ENCODE assay signal across 8 cellular contexts in the genomic region with DNA sequence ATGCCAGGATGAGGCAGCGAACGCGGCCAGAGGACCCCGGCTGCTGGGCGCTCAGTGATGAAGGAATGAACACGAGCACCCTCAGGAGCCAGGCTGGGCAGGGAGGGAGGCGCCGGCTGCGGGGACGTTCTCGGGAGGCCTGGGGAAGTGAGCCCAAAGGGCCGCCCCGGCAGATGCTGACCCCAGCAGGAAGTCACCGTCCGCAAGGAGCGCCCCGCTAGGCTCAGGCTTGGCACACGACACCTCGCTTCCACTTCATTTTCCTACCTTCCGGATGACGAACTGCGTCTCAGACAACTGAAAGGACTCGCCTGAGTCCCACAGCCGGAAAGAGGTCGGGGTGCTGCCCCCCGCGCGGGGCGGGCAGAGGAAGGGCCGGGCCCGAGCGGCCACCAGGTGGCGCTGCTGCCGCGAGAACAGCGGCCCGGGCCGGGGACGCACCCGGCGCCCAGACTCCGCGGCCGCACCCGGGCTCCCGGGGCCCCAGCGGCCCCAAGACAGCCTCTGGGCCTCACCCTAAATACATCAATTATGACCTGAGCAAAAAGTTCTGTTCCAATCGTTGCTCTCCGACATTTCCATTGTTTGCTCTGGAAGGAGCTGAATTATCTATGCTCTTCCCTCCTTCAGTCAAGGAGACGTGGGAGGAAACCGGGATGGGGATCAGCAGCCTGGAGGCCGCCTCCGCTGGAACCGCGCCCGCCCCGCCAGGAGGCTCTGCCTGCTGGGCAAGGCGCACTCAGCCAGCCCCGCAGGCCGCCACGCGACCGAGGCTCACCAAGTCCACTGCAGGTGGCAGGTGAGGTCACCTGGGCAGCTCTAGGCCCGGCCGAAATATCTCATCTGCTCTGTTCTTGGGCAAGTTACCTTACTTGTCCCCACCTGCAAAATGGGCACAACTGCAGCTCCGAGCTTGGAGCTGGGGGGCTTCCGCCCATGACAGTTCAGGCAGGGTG.
A peak's percentile ranks its signal among the peaks of the same experiment; 100 is the strongest.
DNase-seq lines count a peak whose midpoint lies in the region; FAIRE-seq and TF ChIP-seq lines count a peak whose summit lies in the region.

No MANE protein-coding gene starts in this region.

- TF ChIP-seq CTCF in HL-60 (IDR thresholded peaks at IDR 0.05; ENCODE audit: insufficient read depth, low read length), result peak; percentile 18

- DNase-seq in GM12892 (ENCODE audit: insufficient read length), result peak; percentile 51
- no peak for DNase-seq in HL-60 (ENCODE audit: low read depth in 1 of 2, low spot score in 1 of 2)
- DNase-seq in activated CD4-positive, alpha-beta T cell treated with anti-CD3 and anti-CD28 coated beads for 1 hour, result peak; percentile 45
- peak; percentile 69 for DNase-seq in cerebellum (ENCODE audit: low spot score)
- DNase-seq in left kidney (ENCODE audit: low read depth, low spot score), result peak; percentile 81
- DNase-seq in stimulated activated CD4-positive, alpha-beta T cell treated with anti-CD3 and anti-CD28 coated beads, Interleukin-2, amount 100 ng/mL, for 4 hours (ENCODE audit: low read depth), result peak; percentile 30
- DNase-seq in amniotic stem cell (lab: John Stamatoyannopoulos, UW), result no peak
- no peak for DNase-seq in DMS53 treated with DMSO at 0.1 percent for 48 hours (lab: John Stamatoyannopoulos, UW; ENCODE audit: unreplicated experiment)

- no peak for FAIRE-seq in GM12892 (lab: Jason Lieb, UNC)

- no peaks in the 10 kb centered on the region for H3K27me3 ChIP-seq in HL-60 (ENCODE audit: insufficient read depth, poor library complexity, severe bottlenecking)

- TF ChIP-seq POLR2A in GM12892 (IDR thresholded peaks at IDR 0.05; ENCODE audit: low read depth, low read length), result no peak

- H3K27ac ChIP-seq in HL-60 (replicated peaks), result no peak overlapping the region

- no peak overlapping the region for H3K4me3 ChIP-seq in HL-60 (replicated peaks; ENCODE audit: insufficient read depth, low read length)

Comparison
In these comparisons a context has a peak if more than half of its experiments do, and no peak if none do; other contexts are left out.
1. DNase-seq: peak in GM12892 (single experiment), activated CD4-positive, alpha-beta T cell treated with anti-CD3 and anti-CD28 coated beads for 1 hour (single experiment), cerebellum (single experiment), left kidney (single experiment) and stimulated activated CD4-positive, alpha-beta T cell treated with anti-CD3 and anti-CD28 coated beads, Interleukin-2, amount 100 ng/mL, for 4 hours (single experiment); none in HL-60 (0 of 2), amniotic stem cell (single experiment) and DMS53 treated with DMSO at 0.1 percent for 48 hours (single experiment).